ENCODE assay signal across 1 cellular context in the genomic region with DNA sequence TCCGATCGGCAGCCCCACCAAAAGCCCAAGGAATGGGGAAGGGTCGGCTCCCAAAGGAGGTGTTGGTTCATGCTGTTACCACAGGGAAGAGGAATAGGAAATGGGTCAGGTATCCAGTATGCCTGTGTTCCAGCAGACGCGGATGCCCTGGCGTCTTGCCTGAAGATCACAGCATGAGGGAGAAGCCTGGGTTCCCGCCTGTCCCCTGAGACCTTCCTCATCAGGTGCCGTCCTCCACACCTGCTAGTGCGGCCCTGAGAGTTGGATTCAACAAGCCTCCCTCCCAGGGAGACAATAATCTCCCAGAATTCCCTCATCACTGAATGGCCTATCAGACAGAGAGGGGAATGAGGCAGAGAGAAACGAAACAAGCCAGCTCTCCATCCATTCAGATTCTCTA.
TF ChIP-seq lines count a peak whose summit lies in the region.

No MANE protein-coding gene starts in this region.

TF ChIP-seq in GM23338, 12 proteins besides CTCF, POLR2A, EP300 and RAD21 (continued from another document):
- TF ChIP-seq, protein P1, sequence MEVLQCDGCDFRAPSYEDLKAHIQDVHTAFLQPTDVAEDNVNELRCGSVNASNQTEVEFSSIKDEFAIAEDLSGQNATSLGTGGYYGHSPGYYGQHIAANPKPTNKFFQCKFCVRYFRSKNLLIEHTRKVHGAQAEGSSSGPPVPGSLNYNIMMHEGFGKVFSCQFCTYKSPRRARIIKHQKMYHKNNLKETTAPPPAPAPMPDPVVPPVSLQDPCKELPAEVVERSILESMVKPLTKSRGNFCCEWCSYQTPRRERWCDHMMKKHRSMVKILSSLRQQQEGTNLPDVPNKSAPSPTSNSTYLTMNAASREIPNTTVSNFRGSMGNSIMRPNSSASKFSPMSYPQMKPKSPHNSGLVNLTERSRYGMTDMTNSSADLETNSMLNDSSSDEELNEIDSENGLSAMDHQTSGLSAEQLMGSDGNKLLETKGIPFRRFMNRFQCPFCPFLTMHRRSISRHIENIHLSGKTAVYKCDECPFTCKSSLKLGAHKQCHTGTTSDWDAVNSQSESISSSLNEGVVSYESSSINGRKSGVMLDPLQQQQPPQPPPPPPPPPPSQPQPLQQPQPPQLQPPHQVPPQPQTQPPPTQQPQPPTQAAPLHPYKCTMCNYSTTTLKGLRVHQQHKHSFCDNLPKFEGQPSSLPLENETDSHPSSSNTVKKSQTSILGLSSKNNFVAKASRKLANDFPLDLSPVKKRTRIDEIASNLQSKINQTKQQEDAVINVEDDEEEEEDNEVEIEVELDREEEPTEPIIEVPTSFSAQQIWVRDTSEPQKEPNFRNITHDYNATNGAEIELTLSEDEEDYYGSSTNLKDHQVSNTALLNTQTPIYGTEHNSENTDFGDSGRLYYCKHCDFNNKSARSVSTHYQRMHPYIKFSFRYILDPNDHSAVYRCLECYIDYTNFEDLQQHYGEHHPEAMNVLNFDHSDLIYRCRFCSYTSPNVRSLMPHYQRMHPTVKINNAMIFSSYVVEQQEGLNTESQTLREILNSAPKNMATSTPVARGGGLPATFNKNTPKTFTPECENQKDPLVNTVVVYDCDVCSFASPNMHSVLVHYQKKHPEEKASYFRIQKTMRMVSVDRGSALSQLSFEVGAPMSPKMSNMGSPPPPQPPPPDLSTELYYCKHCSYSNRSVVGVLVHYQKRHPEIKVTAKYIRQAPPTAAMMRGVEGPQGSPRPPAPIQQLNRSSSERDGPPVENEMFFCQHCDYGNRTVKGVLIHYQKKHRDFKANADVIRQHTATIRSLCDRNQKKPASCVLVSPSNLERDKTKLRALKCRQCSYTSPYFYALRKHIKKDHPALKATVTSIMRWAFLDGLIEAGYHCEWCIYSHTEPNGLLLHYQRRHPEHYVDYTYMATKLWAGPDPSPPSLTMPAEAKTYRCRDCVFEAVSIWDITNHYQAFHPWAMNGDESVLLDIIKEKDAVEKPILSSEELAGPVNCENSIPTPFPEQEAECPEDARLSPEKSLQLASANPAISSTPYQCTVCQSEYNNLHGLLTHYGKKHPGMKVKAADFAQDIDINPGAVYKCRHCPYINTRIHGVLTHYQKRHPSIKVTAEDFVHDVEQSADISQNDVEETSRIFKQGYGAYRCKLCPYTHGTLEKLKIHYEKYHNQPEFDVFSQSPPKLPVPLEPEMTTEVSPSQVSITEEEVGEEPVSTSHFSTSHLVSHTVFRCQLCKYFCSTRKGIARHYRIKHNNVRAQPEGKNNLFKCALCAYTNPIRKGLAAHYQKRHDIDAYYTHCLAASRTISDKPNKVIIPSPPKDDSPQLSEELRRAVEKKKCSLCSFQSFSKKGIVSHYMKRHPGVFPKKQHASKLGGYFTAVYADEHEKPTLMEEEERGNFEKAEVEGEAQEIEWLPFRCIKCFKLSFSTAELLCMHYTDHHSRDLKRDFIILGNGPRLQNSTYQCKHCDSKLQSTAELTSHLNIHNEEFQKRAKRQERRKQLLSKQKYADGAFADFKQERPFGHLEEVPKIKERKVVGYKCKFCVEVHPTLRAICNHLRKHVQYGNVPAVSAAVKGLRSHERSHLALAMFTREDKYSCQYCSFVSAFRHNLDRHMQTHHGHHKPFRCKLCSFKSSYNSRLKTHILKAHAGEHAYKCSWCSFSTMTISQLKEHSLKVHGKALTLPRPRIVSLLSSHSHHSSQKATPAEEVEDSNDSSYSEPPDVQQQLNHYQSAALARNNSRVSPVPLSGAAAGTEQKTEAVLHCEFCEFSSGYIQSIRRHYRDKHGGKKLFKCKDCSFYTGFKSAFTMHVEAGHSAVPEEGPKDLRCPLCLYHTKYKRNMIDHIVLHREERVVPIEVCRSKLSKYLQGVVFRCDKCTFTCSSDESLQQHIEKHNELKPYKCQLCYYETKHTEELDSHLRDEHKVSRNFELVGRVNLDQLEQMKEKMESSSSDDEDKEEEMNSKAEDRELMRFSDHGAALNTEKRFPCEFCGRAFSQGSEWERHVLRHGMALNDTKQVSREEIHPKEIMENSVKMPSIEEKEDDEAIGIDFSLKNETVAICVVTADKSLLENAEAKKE (CRISPR knock-in tag; IDR thresholded peaks at IDR 0.05) = no peak
- TF ChIP-seq POLR2AphosphoS5 (IDR thresholded peaks at IDR 0.05; ENCODE audit: low read depth) = no peak
- no peak for TF ChIP-seq CREB1 (CRISPR knock-in tag; IDR thresholded peaks at IDR 0.05; ENCODE audit: low read depth)
- TF ChIP-seq EZH2 (IDR thresholded peaks at IDR 0.05; ENCODE audit: low read depth, unreplicated experiment) = no peak
- TF ChIP-seq NANOG (IDR thresholded peaks at IDR 0.05; ENCODE audit: borderline replicate concordance) = no peak
- no peak for TF ChIP-seq JUNB (IDR thresholded peaks at IDR 0.05; ENCODE audit: unreplicated experiment)
